Comparison of ENCODE assay signal across 13 cellular contexts in genomic region chr12:124780336-124780735, GRCh38.
"Had no signal": no experiment of that assay in that cellular context is flagged by ENCODE, and none has a peak within 500 bp of the region (broad histone marks: within the 10 kb centered on the region; RNA-seq: fewer than 3 reads in every experiment).

No MANE protein-coding gene starts in this region.

- ATAC-seq: left colon, pancreas had no signal

- H3K36me3 ChIP-seq: colonic mucosa, pancreas had no signal

- H3K4me3 Mint-ChIP-seq: activated naive CD4-positive, alpha-beta T cell treated with anti-CD3 and anti-CD28 coated beads, Interleukin-2, amount 10 ng/mL, durations not matched to agents 7 days and 5 days; activated T-cell treated with anti-CD3 and anti-CD28 coated beads, Interleukin-2, amount 50 U/mL, for 24 hours had no signal

- H3K27me3 Mint-ChIP-seq: activated naive CD4-positive, alpha-beta T cell treated with anti-CD3 and anti-CD28 coated beads, Interleukin-2, amount 10 ng/mL, durations not matched to agents 7 days and 5 days; activated T-cell treated with anti-CD3 and anti-CD28 coated beads, Interleukin-2, amount 50 U/mL, for 24 hours had no signal

- H3K36me3 Mint-ChIP-seq: activated naive CD4-positive, alpha-beta T cell treated with anti-CD3 and anti-CD28 coated beads, Interleukin-2, amount 10 ng/mL, durations not matched to agents 7 days and 5 days had no signal

- H3K4me3 ChIP-seq: colonic mucosa, esophagus muscularis mucosa, lower lobe of right lung, pancreas, tibial artery had no signal

- H3K9me3 ChIP-seq: colonic mucosa, esophagus muscularis mucosa, lower lobe of right lung, pancreas, tibial artery had no signal

- H3K9me3 Mint-ChIP-seq: activated naive CD4-positive, alpha-beta T cell treated with anti-CD3 and anti-CD28 coated beads, Interleukin-2, amount 10 ng/mL, durations not matched to agents 7 days and 5 days had no signal

- H3K27ac Mint-ChIP-seq: activated naive CD4-positive, alpha-beta T cell treated with anti-CD3 and anti-CD28 coated beads, Interleukin-2, amount 10 ng/mL, durations not matched to agents 7 days and 5 days; activated T-cell treated with anti-CD3 and anti-CD28 coated beads, Interleukin-2, amount 50 U/mL, for 24 hours had no signal

- H3K27ac ChIP-seq: colonic mucosa, esophagus muscularis mucosa, lower lobe of right lung, pancreas, tibial artery had no signal

- DNase-seq: activated CD4-positive, alpha-beta T cell treated with anti-CD3 and anti-CD28 coated beads, Interleukin-2, amount 50 U/mL, for 48 hours; activated naive CD4-positive, alpha-beta T cell treated with anti-CD3 and anti-CD28 coated beads, Interleukin-2, amount 10 ng/mL, durations not matched to agents 7 days and 5 days; activated T-cell treated with anti-CD3 and anti-CD28 coated beads, Interleukin-2, amount 50 U/mL, for 24 hours; central memory CD4-positive, alpha-beta T cell; colonic mucosa; left colon; lower lobe of right lung; midbrain; pancreas; stimulated activated CD4-positive, alpha-beta T cell treated with anti-CD3 and anti-CD28 coated beads, Interleukin-2, amount 100 ng/mL, for 48 hours; stimulated activated naive CD4-positive, alpha-beta T cell had no signal

- H3K27me3 ChIP-seq: colonic mucosa, esophagus muscularis mucosa, pancreas, tibial artery had no signal

- H3K4me1 ChIP-seq: colonic mucosa, pancreas had no signal
